In genomic region chr4:150080335-150080734, GRCh38 we compare ENCODE assay signal across 13 cellular contexts. TPM values are rescaled to one million over a fixed set of nuclear protein-coding genes. Genes with fewer than 3 reads are reported as not detected.
DNase-seq lines count a peak whose midpoint lies in the region; ATAC-seq and TF ChIP-seq lines count a peak whose summit lies in the region.
"Had no signal": no experiment of that assay in that cellular context is flagged by ENCODE, and none has a peak within 500 bp of the region (broad histone marks: within the 10 kb centered on the region; RNA-seq: fewer than 3 reads in every experiment).

No MANE protein-coding gene starts in this region.

- H3K27ac Mint-ChIP-seq in chondrocyte (ENCODE audit: unreplicated experiment) (no peak overlapping the region), nephron (no peak overlapping the region), progenitor cell of endocrine pancreas (no peak overlapping the region)
- H3K27ac Mint-ChIP-seq in activated CD4-positive, alpha-beta T cell treated with anti-CD3 and anti-CD28 coated beads, Interleukin-2, amount 10 ng/mL, durations not matched to agents 7 days and 5 days = no peak overlapping the region
- H3K27ac Mint-ChIP-seq: CD8-positive, alpha-beta T cell had no signal

- H3K36me3 Mint-ChIP-seq in chondrocyte (ENCODE audit: low read depth) (peaks cover 2% of the 10 kb centered on the region), nephron (ENCODE audit: low read depth) (no peaks in the 10 kb centered on the region), progenitor cell of endocrine pancreas (ENCODE audit: insufficient read depth) (no peaks in the 10 kb centered on the region)
- H3K36me3 Mint-ChIP-seq in activated CD4-positive, alpha-beta T cell treated with anti-CD3 and anti-CD28 coated beads, Interleukin-2, amount 10 ng/mL, durations not matched to agents 7 days and 5 days (ENCODE audit: low read depth) = no peaks in the 10 kb centered on the region
- H3K36me3 Mint-ChIP-seq: CD8-positive, alpha-beta T cell had no signal

- no peak overlapping the region for H3K27ac ChIP-seq in AG04450 (ENCODE audit: low read depth, low read length)
- no peak overlapping the region for H3K27ac ChIP-seq in HEK293 (ENCODE audit: extremely low read depth, low read depth, low read length)
- H3K27ac ChIP-seq: parathyroid adenoma had no signal

- TF ChIP-seq CTCF in AG04450 (IDR thresholded peaks at IDR 0.05; ENCODE audit: low read depth, low read length) (no peak), HEK293 (tag by site-specific recombination; IDR thresholded peaks at IDR 0.05) (no peak), chondrocyte (IDR thresholded peaks at IDR 0.05) (no peak), nephron (IDR thresholded peaks at IDR 0.05; ENCODE audit: unreplicated experiment in 3 of 3) (no peak), progenitor cell of endocrine pancreas (IDR thresholded peaks at IDR 0.05; ENCODE audit: unreplicated experiment) (no peak)

- H3K4me1 ChIP-seq in HEK293 (ENCODE audit: control insufficient read depth, insufficient read depth, low read length) = peaks cover 15% of the 10 kb centered on the region

- H3K4me1 Mint-ChIP-seq in chondrocyte (ENCODE audit: low read depth) = peaks cover 48% of the 10 kb centered on the region
- H3K4me1 Mint-ChIP-seq in nephron = peaks cover 25% of the 10 kb centered on the region
- H3K4me1 Mint-ChIP-seq in activated CD4-positive, alpha-beta T cell treated with anti-CD3 and anti-CD28 coated beads, Interleukin-2, amount 10 ng/mL, durations not matched to agents 7 days and 5 days = no peaks in the 10 kb centered on the region
- peaks cover 5% of the 10 kb centered on the region for H3K4me1 Mint-ChIP-seq in progenitor cell of endocrine pancreas (ENCODE audit: low read depth)

- peak overlapping the region; percentile 84 for H3K4me3 Mint-ChIP-seq in chondrocyte (ENCODE audit: unreplicated experiment)
- peak overlapping the region; percentile 73 to 92 (median 82) for H3K4me3 Mint-ChIP-seq in nephron
- no peak overlapping the region for H3K4me3 Mint-ChIP-seq in activated CD4-positive, alpha-beta T cell treated with anti-CD3 and anti-CD28 coated beads, Interleukin-2, amount 10 ng/mL, durations not matched to agents 7 days and 5 days
- H3K4me3 Mint-ChIP-seq in progenitor cell of endocrine pancreas (ENCODE audit: low read depth) = no peak overlapping the region

- no peaks in the 10 kb centered on the region for H3K27me3 ChIP-seq in AG04450 (ENCODE audit: control insufficient read depth, insufficient read depth, low read length)

- POLR2A ChIA-PET in AG04450 (lab: Yijun Ruan, JAX) (no interaction called here), HEK293 (lab: Yijun Ruan, JAX) (no interaction called here)
- POLR2A ChIA-PET in activated CD4-positive, alpha-beta T cell treated with anti-CD3 and anti-CD28 coated beads, Interleukin-2, amount 10 ng/mL, durations not matched to agents 7 days and 5 days (lab: Charles Lee) = no interaction called here

- ATAC-seq in HG03135 (IDR thresholded peaks at IDR 0.05; ENCODE audit: unreplicated experiment) = no peak
- ATAC-seq: CD8-positive, alpha-beta T cell had no signal

- no peaks in the 10 kb centered on the region for H3K9me3 Mint-ChIP-seq in chondrocyte (ENCODE audit: low read depth)
- no peaks in the 10 kb centered on the region for H3K9me3 Mint-ChIP-seq in nephron
- no peaks in the 10 kb centered on the region for H3K9me3 Mint-ChIP-seq in activated CD4-positive, alpha-beta T cell treated with anti-CD3 and anti-CD28 coated beads, Interleukin-2, amount 10 ng/mL, durations not matched to agents 7 days and 5 days
- no peaks in the 10 kb centered on the region for H3K9me3 Mint-ChIP-seq in progenitor cell of endocrine pancreas (ENCODE audit: low read depth)
- H3K9me3 Mint-ChIP-seq: CD8-positive, alpha-beta T cell had no signal

- H3K4me3 ChIP-seq in AG04450 (ENCODE audit: low read depth, low read length) (peak overlapping the region; percentile 78), HEK293 (ENCODE audit: low read depth, low read length) (no peak overlapping the region)

- CTCF ChIA-PET in AG04450 (lab: Charles Lee) (interaction anchor here (1.2 to 2.7 kb wide), 2 partner anchors 69 to 162 kb away, joined by 5 to 9 read pairs; no protein-coding TSS in a partner anchor), HEK293 (lab: Yijun Ruan, JAX) (interaction anchor here (0.6 kb wide), 1 partner anchor 151 kb away, joined by 3 read pairs; no protein-coding TSS in a partner anchor)
- CTCF ChIA-PET in activated CD4-positive, alpha-beta T cell treated with anti-CD3 and anti-CD28 coated beads, Interleukin-2, amount 10 ng/mL, durations not matched to agents 7 days and 5 days (lab: Charles Lee) = no interaction called here

- H3K36me3 ChIP-seq in HEK293 (ENCODE audit: control insufficient read depth in 2 of 2, insufficient read depth in 1 of 2, low read length in 2 of 2) = no peaks in the 10 kb centered on the region

- H3K9me3 ChIP-seq in AG04450 (ENCODE audit: control insufficient read depth, insufficient read depth, low read length) (peaks cover 3% of the 10 kb centered on the region; the same call in 1 of the 2 replicates), HEK293 (ENCODE audit: control insufficient read depth, insufficient read depth, low read depth, low read length) (no peaks in the 10 kb centered on the region)

- DNase-seq in AG04450 (ENCODE audit: low read depth, low spot score) (no peak), chondrocyte (ENCODE audit: low spot score) (no peak), progenitor cell of endocrine pancreas (ENCODE audit: low spot score, unreplicated experiment) (no peak), ureter (ENCODE audit: low spot score) (no peak)
- no peak for DNase-seq in activated CD4-positive, alpha-beta T cell treated with anti-CD3 and anti-CD28 coated beads, Interleukin-2, amount 10 ng/mL, durations not matched to agents 7 days and 5 days
- DNase-seq: activated naive CD4-positive, alpha-beta T cell treated with Interleukin-2 at 50 U/mL for 16 hours; CD8-positive, alpha-beta T cell; NCI-H446 treated with DMSO at 0.1 percent for 48 hours; stimulated activated CD4-positive, alpha-beta T cell treated with anti-CD3 and anti-CD28 coated beads, Interleukin-2, amount 100 ng/mL, for 24 hours had no signal

- H3K27me3 Mint-ChIP-seq in chondrocyte (ENCODE audit: low read depth) (no peaks in the 10 kb centered on the region), nephron (ENCODE audit: low read depth) (peaks cover 13% of the 10 kb centered on the region), progenitor cell of endocrine pancreas (peaks cover 51% of the 10 kb centered on the region)
- peaks cover 51% of the 10 kb centered on the region for H3K27me3 Mint-ChIP-seq in activated CD4-positive, alpha-beta T cell treated with anti-CD3 and anti-CD28 coated beads, Interleukin-2, amount 10 ng/mL, durations not matched to agents 7 days and 5 days

TF ChIP-seq in HEK293, 187 proteins besides CTCF, POLR2A, EP300 and RAD21:
- no peak for TF ChIP-seq ZNF391 (tag by site-specific recombination; IDR thresholded peaks at IDR 0.05; ENCODE audit: borderline replicate concordance, low read depth)
- peak; percentile 75 for TF ChIP-seq PRDM10 (tag by site-specific recombination; IDR thresholded peaks at IDR 0.05)

RNA-seq across cellular contexts. Expression of gene DCLK2, which starts 2.1 kb away (rescaled TPM):
- polyA plus RNA-seq in AG04450 (2011; rRNA removed) = 7.3 TPM in 2 replicates
- 12.3 and 13.5 TPM in 2 replicates for polyA minus RNA-seq in AG04450 (2011; rRNA and poly(A)+ RNA removed)
- total RNA-seq in chondrocyte (17.7 to 20.0 TPM (median 18.7 TPM) in 3 replicates), progenitor cell of endocrine pancreas (6.9 and 7.2 TPM in 2 replicates), ureter (9.6 TPM)
- total RNA-seq in activated CD4-positive, alpha-beta T cell treated with anti-CD3 and anti-CD28 coated beads, Interleukin-2, amount 10 ng/mL, durations not matched to agents 7 days and 5 days = not detected

Comparison
In these comparisons a context has a peak if more than half of its experiments do, and no peak if none do; other contexts are left out.
1. H3K4me3 Mint-ChIP-seq: peak in chondrocyte (single experiment) and nephron (3 of 3); none in activated CD4-positive, alpha-beta T cell treated with anti-CD3 and anti-CD28 coated beads, Interleukin-2, amount 10 ng/mL, durations not matched to agents 7 days and 5 days (single experiment) and progenitor cell of endocrine pancreas (single experiment).